8 cellular contexts compared by ENCODE assay signal in the genomic region with DNA sequence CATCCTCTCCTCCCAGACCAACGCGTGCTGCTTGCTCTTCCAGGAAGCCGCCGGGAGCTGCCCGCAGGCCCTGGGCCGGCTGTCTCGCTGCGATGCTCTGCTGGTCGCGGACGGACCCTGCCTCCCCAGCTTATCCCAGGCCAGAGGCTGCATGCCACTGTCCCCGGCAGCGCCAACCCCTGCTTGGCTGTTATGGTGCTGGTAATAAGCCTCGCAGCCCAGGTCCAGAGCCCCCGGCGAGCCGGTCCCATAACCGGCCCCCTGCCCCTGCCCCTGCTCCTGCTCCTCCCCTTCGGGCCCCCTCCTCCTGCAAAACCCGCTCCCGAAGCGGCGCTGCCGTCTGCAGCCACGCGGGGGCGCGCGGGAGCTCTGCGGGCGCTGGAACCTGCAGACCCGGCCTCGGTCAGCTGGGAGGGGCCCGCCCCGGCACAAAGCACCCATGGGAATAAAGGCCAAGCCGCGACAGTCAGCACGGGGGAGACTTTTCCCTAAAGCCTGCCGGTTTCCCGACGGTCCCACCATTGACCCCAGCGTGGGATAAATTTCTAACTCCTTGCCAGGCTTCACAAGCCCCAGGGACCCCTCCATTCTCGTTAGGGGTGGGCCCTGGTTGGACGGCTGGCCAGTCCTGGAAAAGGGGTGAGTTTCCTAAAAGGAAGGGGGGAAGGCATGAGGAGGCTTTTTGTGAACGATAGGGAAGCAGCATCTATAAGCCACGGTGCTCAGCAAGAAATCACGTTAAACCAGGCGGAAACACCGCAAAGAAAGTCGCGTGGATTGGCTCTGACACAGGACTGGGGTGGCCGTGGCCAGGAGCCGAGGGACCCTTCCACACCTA. TPM values are rescaled to one million over a fixed set of nuclear protein-coding genes. Genes with fewer than 3 reads are reported as not detected.
DNase-seq lines count a peak whose midpoint lies in the region; ATAC-seq lines count a peak whose summit lies in the region.

No MANE protein-coding gene starts in this region.

- ATAC-seq in activated CD4-positive, CD25-positive, alpha-beta regulatory T cell treated with anti-CD3 and anti-CD28 coated beads, Interleukin-2, amount 50 U/mL, for 24 hours = peak; percentile 40 to 58

- peak; percentile 23 for DNase-seq in NK-92 treated with Interleukin-12 subunit alpha and Interleukin-12 subunit beta, amount 100 ng/mL, for 24 hours (lab: John Stamatoyannopoulos, UW)
- DNase-seq in NK-92 (lab: John Stamatoyannopoulos, UW; ENCODE audit: unreplicated experiment) = no peak
- peak; percentile 90 for DNase-seq in NCI-H2227 (lab: John Stamatoyannopoulos, UW; ENCODE audit: unreplicated experiment)
- peak; percentile 80 for DNase-seq in cerebellum (ENCODE audit: low spot score)
- DNase-seq in kidney tubule cell (ENCODE audit: low spot score) = peak; percentile 58
- DNase-seq in stimulated activated CD4-positive, alpha-beta T cell treated with anti-CD3 and anti-CD28 coated beads, Interleukin-2, amount 100 ng/mL, for 4 hours (ENCODE audit: low read depth) = peak; percentile 58
- no peak for DNase-seq in OCI-M2 (lab: John Stamatoyannopoulos, UW; ENCODE audit: unreplicated experiment)

RNA-seq across cellular contexts. Expression of a gene that starts 11.2 kb away (rescaled TPM):
- not detected for total RNA-seq in cerebellum

RNA-seq across cellular contexts. Expression of a gene that starts 36.0 kb away (rescaled TPM):
- 19.9 TPM for total RNA-seq in cerebellum

RNA-seq across cellular contexts. Expression of a gene that starts 54.9 kb away (rescaled TPM):
- total RNA-seq in cerebellum = 7.4 TPM

Comparison
In these comparisons a context has a peak if more than half of its experiments do, and no peak if none do; other contexts are left out.
1. DNase-seq: peak in NK-92 treated with Interleukin-12 subunit alpha and Interleukin-12 subunit beta, amount 100 ng/mL, for 24 hours (single experiment), NCI-H2227 (single experiment), cerebellum (single experiment), kidney tubule cell (single experiment) and stimulated activated CD4-positive, alpha-beta T cell treated with anti-CD3 and anti-CD28 coated beads, Interleukin-2, amount 100 ng/mL, for 4 hours (single experiment); none in NK-92 (single experiment) and OCI-M2 (single experiment).